ENCODE assay signal across 20 cellular contexts in the genomic region with DNA sequence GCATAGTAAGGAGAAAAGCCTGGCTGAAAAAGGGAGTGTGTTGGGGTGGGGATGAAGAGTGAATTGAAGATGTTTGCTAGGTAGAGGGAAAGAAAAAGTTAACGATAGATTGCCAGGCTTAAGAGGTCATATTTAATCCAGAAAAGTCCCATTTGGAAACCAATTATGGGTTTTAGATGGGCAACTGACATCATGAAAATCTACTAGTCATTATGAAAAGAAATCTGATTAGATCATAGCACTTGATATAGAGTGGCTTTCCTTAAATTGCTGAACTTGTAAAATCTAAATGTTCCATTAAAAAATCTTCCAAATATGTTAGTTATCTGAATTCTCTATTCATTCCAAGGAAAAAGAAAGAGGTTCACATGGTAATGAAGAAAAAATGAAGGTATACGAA. TPM values are rescaled to one million over a fixed set of nuclear protein-coding genes. Genes with fewer than 3 reads are reported as not detected.
"Had no signal": no experiment of that assay in that cellular context is flagged by ENCODE, and none has a peak within 500 bp of the region (broad histone marks: within the 10 kb centered on the region; RNA-seq: fewer than 3 reads in every experiment).

No MANE protein-coding gene starts in this region.

- H3K4me3 ChIP-seq: body of pancreas, heart left ventricle, psoas muscle, right lobe of liver, spleen, upper lobe of left lung had no signal

- DNase-seq: activated CD4-positive, CD25-positive, alpha-beta regulatory T cell; body of pancreas; central memory CD4-positive, alpha-beta T cell; cortex of kidney; effector memory CD4-positive, alpha-beta T cell; heart left ventricle; psoas muscle; right lobe of liver; SHP77; spleen; stimulated activated CD4-positive, alpha-beta T cell treated with anti-CD3 and anti-CD28 coated beads, Interleukin-1b, Interleukin-23, amount 100 ng/mL, for 48 hours; stimulated activated naive B cell treated with anti-CD40 and anti-IgM and Interleukin-4, amounts not matched to agents 10 μg/mL and 1 μg/mL and 100 μg/mL, for 72 hours had no signal

- H3K4me1 Mint-ChIP-seq: stimulated activated naive B cell treated with anti-CD40 and anti-IgM and Interleukin-4, amounts not matched to agents 10 μg/mL and 1 μg/mL and 100 μg/mL, for 72 hours had no signal

- H3K27ac ChIP-seq: body of pancreas, heart left ventricle, psoas muscle, right lobe of liver, spleen, upper lobe of left lung had no signal

- H3K9me3 ChIP-seq: body of pancreas, psoas muscle, right lobe of liver had no signal

- ATAC-seq: body of pancreas, heart left ventricle, psoas muscle, right lobe of liver had no signal

- H3K36me3 ChIP-seq: heart left ventricle, right lobe of liver, spleen, upper lobe of left lung had no signal

- H3K4me1 ChIP-seq: body of pancreas, heart left ventricle, right lobe of liver, spleen, upper lobe of left lung had no signal

- H3K27me3 ChIP-seq: body of pancreas, right lobe of liver, spleen, upper lobe of left lung had no signal

- H3K36me3 Mint-ChIP-seq: stimulated activated naive B cell treated with anti-CD40 and anti-IgM and Interleukin-4, amounts not matched to agents 10 μg/mL and 1 μg/mL and 100 μg/mL, for 72 hours had no signal

- H3K27ac Mint-ChIP-seq: nephron; stimulated activated naive B cell treated with anti-CD40 and anti-IgM and Interleukin-4, amounts not matched to agents 10 μg/mL and 1 μg/mL and 100 μg/mL, for 72 hours had no signal

- H3K4me3 Mint-ChIP-seq: nephron; stimulated activated naive B cell treated with anti-CD40 and anti-IgM and Interleukin-4, amounts not matched to agents 10 μg/mL and 1 μg/mL and 100 μg/mL, for 72 hours had no signal

RNA-seq across cellular contexts. Expression of a gene that starts 37.5 kb away (rescaled TPM):
- total RNA-seq: body of pancreas, fibroblast of lung, frontal cortex, heart left ventricle, lung microvascular endothelial cell, mononuclear cell, osteoblast, psoas muscle, right lobe of liver, temporal lobe, upper lobe of left lung had no signal
